ENCODE assay signal across 21 cellular contexts in the genomic region with DNA sequence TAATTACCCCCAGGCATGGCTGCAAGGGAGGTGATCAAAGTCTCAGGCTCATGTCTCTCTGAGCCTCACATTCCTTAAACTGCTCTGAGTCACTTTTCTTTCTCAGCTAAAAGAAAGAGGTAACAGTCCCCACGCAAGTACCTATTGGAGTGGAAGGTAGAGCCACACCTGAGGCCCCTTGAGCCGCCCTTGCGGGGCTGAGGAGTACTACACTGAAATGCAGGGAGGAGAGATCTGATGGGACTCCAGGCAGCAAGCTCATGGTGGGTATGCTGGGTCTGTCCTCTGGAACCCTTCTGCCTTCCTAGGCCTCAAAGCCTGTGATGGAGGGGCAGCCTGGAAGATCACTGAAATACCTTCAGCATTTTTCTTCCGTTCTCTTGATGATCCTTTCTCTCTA.
"Had no signal": no experiment of that assay in that cellular context is flagged by ENCODE, and none has a peak within 500 bp of the region (broad histone marks: within the 10 kb centered on the region; RNA-seq: fewer than 3 reads in every experiment).

No MANE protein-coding gene starts in this region.

- ATAC-seq: activated T-helper 17 cell treated with anti-CD3 and anti-CD28 coated beads, Interleukin-2, amount 50 U/mL, for 72 hours had no signal

- H3K27me3 ChIP-seq: brain microvascular endothelial cell, cardiac muscle cell, Peyer's patch had no signal

- H3K4me1 ChIP-seq: Peyer's patch had no signal

- H3K9me3 ChIP-seq: Peyer's patch had no signal

- H3K27ac ChIP-seq: brain microvascular endothelial cell, cardiac muscle cell, Peyer's patch had no signal

- H3K4me3 ChIP-seq: cardiac muscle cell, Peyer's patch had no signal

- DNase-seq: activated CD4-positive, alpha-beta memory T cell treated with anti-CD3 and anti-CD28 coated beads for 36 hours; activated CD4-positive, alpha-beta T cell treated with anti-CD3 and anti-CD28 coated beads, Interleukin-2, amount 10 ng/mL, durations not matched to agents 7 days and 5 days; activated CD4-positive, CD25-positive, alpha-beta regulatory T cell; activated gamma-delta T cell treated with Interleukin-2 at 50 U/mL for 16 hours; activated naive CD4-positive, alpha-beta T cell treated with anti-CD3 and anti-CD28 coated beads, Interleukin-2, amount 10 ng/mL, durations not matched to agents 7 days and 5 days; activated naive CD8-positive, alpha-beta T cell treated with anti-CD3 and anti-CD28 coated beads for 36 hours; activated T-cell treated with anti-CD3 and anti-CD28 coated beads for 4 hours; activated T-cell treated with anti-CD3 and anti-CD28 coated beads, Interleukin-2, amount 50 U/mL, for 48 hours; brain microvascular endothelial cell; Karpas-422; NCI-H1105 treated with DMSO at 0.1 percent for 48 hours; NCI-H1436 treated with DMSO at 0.1 percent for 48 hours; NCI-H187; NCI-H2081; NCI-H446; NCI-H524; Peyer's patch; SHP77 treated with DMSO at 0.1 percent for 48 hours; T-helper 9 cell had no signal

- H3K36me3 ChIP-seq: brain microvascular endothelial cell, cardiac muscle cell, Peyer's patch had no signal
